In genomic region chr14:92848941-92849340, GRCh38 we compare ENCODE assay signal across 15 cellular contexts. TPM values are rescaled to one million over a fixed set of nuclear protein-coding genes. Genes with fewer than 3 reads are reported as not detected.
DNase-seq lines count a peak whose midpoint lies in the region; ATAC-seq and TF ChIP-seq lines count a peak whose summit lies in the region.
"Had no signal": no experiment of that assay in that cellular context is flagged by ENCODE, and none has a peak within 500 bp of the region (broad histone marks: within the 10 kb centered on the region; RNA-seq: fewer than 3 reads in every experiment).

No MANE protein-coding gene starts in this region.

- no peaks in the 10 kb centered on the region for H3K36me3 ChIP-seq in neural cell (ENCODE audit: insufficient read depth, low read length)
- H3K36me3 ChIP-seq in CD8-positive, alpha-beta T cell (ENCODE audit: insufficient read depth, low read length): no peaks in the 10 kb centered on the region

- no peaks in the 10 kb centered on the region for H3K9me3 ChIP-seq in neural cell (ENCODE audit: low read length)
- H3K9me3 ChIP-seq in CD8-positive, alpha-beta T cell (ENCODE audit: low read length): no peaks in the 10 kb centered on the region

- H3K4me1 ChIP-seq in CD8-positive, alpha-beta T cell (ENCODE audit: insufficient read depth, low read length): peaks cover 28% of the 10 kb centered on the region
- H3K4me1 ChIP-seq in foreskin keratinocyte: no peaks in the 10 kb centered on the region

- no peaks in the 10 kb centered on the region for H3K27me3 ChIP-seq in neural cell (ENCODE audit: insufficient read depth, low read depth, low read length)
- H3K27me3 ChIP-seq in CD8-positive, alpha-beta T cell (ENCODE audit: insufficient read depth, low read length): no peaks in the 10 kb centered on the region
- H3K27me3 ChIP-seq in foreskin keratinocyte: no peaks in the 10 kb centered on the region

- TF ChIP-seq RAD21 in neural cell (conservative IDR thresholded peaks at IDR 0.05): no peak

- H3K4me1 Mint-ChIP-seq in activated CD4-positive, alpha-beta T cell treated with anti-CD3 and anti-CD28 coated beads for 36 hours: peaks cover 27% of the 10 kb centered on the region
- H3K4me1 Mint-ChIP-seq in activated CD4-positive, alpha-beta T cell treated with anti-CD3 and anti-CD28 coated beads, Interleukin-2, amount 10 ng/mL, durations not matched to agents 7 days and 5 days: peaks cover 26% of the 10 kb centered on the region
- peaks cover 33% of the 10 kb centered on the region for H3K4me1 Mint-ChIP-seq in CD8-positive, alpha-beta T cell (ENCODE audit: low read depth)
- peaks cover 25 to 48% of the 10 kb centered on the region in 2 donors for H3K4me1 Mint-ChIP-seq in stimulated activated naive B cell treated with anti-CD40 and anti-IgM and Interleukin-4, amounts not matched to agents 10 μg/mL and 1 μg/mL and 100 μg/mL, for 72 hours

- no peak overlapping the region for H3K9ac ChIP-seq in neural cell (ENCODE audit: low read length)

- no peak for TF ChIP-seq EP300 in neural cell (conservative IDR thresholded peaks at IDR 0.05; ENCODE audit: poor library complexity, severe bottlenecking)

- H2AFZ ChIP-seq in neural cell (ENCODE audit: low read depth, low read length): no peak overlapping the region

- peaks cover 5% of the 10 kb centered on the region for H3K9me3 Mint-ChIP-seq in activated CD4-positive, alpha-beta T cell treated with anti-CD3 and anti-CD28 coated beads for 36 hours (ENCODE audit: low read depth)
- H3K9me3 Mint-ChIP-seq in activated CD4-positive, alpha-beta T cell treated with anti-CD3 and anti-CD28 coated beads, Interleukin-2, amount 10 ng/mL, durations not matched to agents 7 days and 5 days: no peaks in the 10 kb centered on the region
- H3K9me3 Mint-ChIP-seq in CD8-positive, alpha-beta T cell: no peaks in the 10 kb centered on the region
- H3K9me3 Mint-ChIP-seq in stimulated activated naive B cell treated with anti-CD40 and anti-IgM and Interleukin-4, amounts not matched to agents 10 μg/mL and 1 μg/mL and 100 μg/mL, for 72 hours: peaks cover 5 to 7% of the 10 kb centered on the region in 2 donors

- peaks cover under 1% of the 10 kb centered on the region for H3K27me3 Mint-ChIP-seq in activated CD4-positive, alpha-beta T cell treated with anti-CD3 and anti-CD28 coated beads for 36 hours
- peaks cover 4% of the 10 kb centered on the region for H3K27me3 Mint-ChIP-seq in activated CD4-positive, alpha-beta T cell treated with anti-CD3 and anti-CD28 coated beads, Interleukin-2, amount 10 ng/mL, durations not matched to agents 7 days and 5 days
- H3K27me3 Mint-ChIP-seq in CD8-positive, alpha-beta T cell (ENCODE audit: low read depth): no peaks in the 10 kb centered on the region
- H3K27me3 Mint-ChIP-seq in stimulated activated naive B cell treated with anti-CD40 and anti-IgM and Interleukin-4, amounts not matched to agents 10 μg/mL and 1 μg/mL and 100 μg/mL, for 72 hours: peaks cover 7 to 15% of the 10 kb centered on the region in 2 donors

- H3K4me3 ChIP-seq in neural cell (ENCODE audit: low read length): no peak overlapping the region
- H3K4me3 ChIP-seq in CD8-positive, alpha-beta T cell (ENCODE audit: low read depth, low read length): no peak overlapping the region

- H3K36me3 Mint-ChIP-seq in activated CD4-positive, alpha-beta T cell treated with anti-CD3 and anti-CD28 coated beads for 36 hours (ENCODE audit: low read depth): peaks cover 4% of the 10 kb centered on the region
- peaks cover 2% of the 10 kb centered on the region for H3K36me3 Mint-ChIP-seq in activated CD4-positive, alpha-beta T cell treated with anti-CD3 and anti-CD28 coated beads, Interleukin-2, amount 10 ng/mL, durations not matched to agents 7 days and 5 days (ENCODE audit: low read depth)
- H3K36me3 Mint-ChIP-seq in CD8-positive, alpha-beta T cell: no peaks in the 10 kb centered on the region
- H3K36me3 Mint-ChIP-seq in stimulated activated naive B cell treated with anti-CD40 and anti-IgM and Interleukin-4, amounts not matched to agents 10 μg/mL and 1 μg/mL and 100 μg/mL, for 72 hours: peaks cover 12 to 16% of the 10 kb centered on the region in 2 donors

- peaks cover 5% of the 10 kb centered on the region for H3F3A ChIP-seq in neural cell (ENCODE audit: insufficient read depth, low read length, poor library complexity, severe bottlenecking)

- CTCF ChIA-PET in activated CD4-positive, alpha-beta T cell treated with anti-CD3 and anti-CD28 coated beads for 36 hours (lab: Charles Lee): no interaction called here
- CTCF ChIA-PET in activated CD4-positive, alpha-beta T cell treated with anti-CD3 and anti-CD28 coated beads, Interleukin-2, amount 10 ng/mL, durations not matched to agents 7 days and 5 days (lab: Charles Lee): no interaction called here
- CTCF ChIA-PET in CD8-positive, alpha-beta T cell (lab: Charles Lee): interaction anchor here (1.3 kb wide), 1 partner anchor 13 kb away, joined by 3 read pairs; no protein-coding TSS in a partner anchor

- H3K4me3 Mint-ChIP-seq in activated CD4-positive, alpha-beta T cell treated with anti-CD3 and anti-CD28 coated beads for 36 hours: no peak overlapping the region
- H3K4me3 Mint-ChIP-seq in activated CD4-positive, alpha-beta T cell treated with anti-CD3 and anti-CD28 coated beads, Interleukin-2, amount 10 ng/mL, durations not matched to agents 7 days and 5 days: no peak overlapping the region
- no peak overlapping the region for H3K4me3 Mint-ChIP-seq in CD8-positive, alpha-beta T cell
- H3K4me3 Mint-ChIP-seq in stimulated activated naive B cell treated with anti-CD40 and anti-IgM and Interleukin-4, amounts not matched to agents 10 μg/mL and 1 μg/mL and 100 μg/mL, for 72 hours: no peak overlapping the region
- H3K4me3 Mint-ChIP-seq: T-helper 2 cell treated with Interferon-gamma antibody and Interleukin-4, amounts not matched to agents 5 μg/mL and 100 μg/mL, for 36 hours had no signal

- H3K27ac ChIP-seq in neural cell (ENCODE audit: low read length) (peak overlapping the region; percentile 57), foreskin keratinocyte (no peak overlapping the region)
- no peak overlapping the region for H3K27ac ChIP-seq in CD8-positive, alpha-beta T cell (ENCODE audit: low read depth, low read length)
- H3K27ac ChIP-seq: epithelial cell of prostate, RWPE1 had no signal

- no peaks in the 10 kb centered on the region for H3K79me2 ChIP-seq in neural cell (replicated peaks; ENCODE audit: insufficient read depth, low read length)

- H4K20me1 ChIP-seq in neural cell (ENCODE audit: insufficient read depth): no peaks in the 10 kb centered on the region

- no peak for DNase-seq in activated CD4-positive, alpha-beta T cell treated with anti-CD3 and anti-CD28 coated beads for 36 hours
- DNase-seq in activated CD4-positive, alpha-beta T cell treated with anti-CD3 and anti-CD28 coated beads, Interleukin-2, amount 10 ng/mL, durations not matched to agents 7 days and 5 days: no peak
- DNase-seq in NCI-H2029 treated with DMSO at 0.1 percent for 48 hours (lab: John Stamatoyannopoulos, UW): peak; percentile 40
- DNase-seq in RPMI8226: peak; percentile 8
- DNase-seq in CD8-positive, alpha-beta T cell: no peak
- no peak for DNase-seq in stimulated activated naive B cell treated with anti-CD40 and anti-IgM and Interleukin-4, amounts not matched to agents 10 μg/mL and 1 μg/mL and 100 μg/mL, for 72 hours
- no peak for DNase-seq in foreskin keratinocyte
- DNase-seq: ACHN; activated CD4-positive, alpha-beta T cell treated with anti-CD3 and anti-CD28 coated beads, Interleukin-2, amount 50 U/mL, for 48 hours; glutamatergic neuron; NCI-H2227 treated with DMSO at 0.1 percent for 48 hours had no signal

- ATAC-seq in activated CD4-positive, alpha-beta T cell treated with anti-CD3 and anti-CD28 coated beads for 36 hours: no peak
- no peak for ATAC-seq in CD8-positive, alpha-beta T cell
- ATAC-seq in stimulated activated naive B cell treated with anti-CD40 and anti-IgM and Interleukin-4, amounts not matched to agents 10 μg/mL and 1 μg/mL and 100 μg/mL, for 72 hours (replicated peaks): no peak
- no peak for ATAC-seq in foreskin keratinocyte

- TF ChIP-seq CTCF in neural cell (IDR thresholded peaks at IDR 0.05; ENCODE audit: poor library complexity, severe bottlenecking) (no peak), foreskin keratinocyte (conservative IDR thresholded peaks at IDR 0.05) (no peak)
- no peak for TF ChIP-seq CTCF in CD8-positive, alpha-beta T cell (IDR thresholded peaks at IDR 0.05)

- no peaks in the 10 kb centered on the region for H3K9me2 ChIP-seq in neural cell (ENCODE audit: insufficient read depth, low read length)

- H3K4me2 ChIP-seq in neural cell (ENCODE audit: low read length): no peak overlapping the region

- intact Hi-C loops in activated CD4-positive, alpha-beta T cell treated with anti-CD3 and anti-CD28 coated beads for 36 hours (cut with DNase I, micrococcal nuclease): no loop called here
- intact Hi-C loops in CD8-positive, alpha-beta T cell (cut with DNase I, micrococcal nuclease): no loop called here

- POLR2A ChIA-PET in activated CD4-positive, alpha-beta T cell treated with anti-CD3 and anti-CD28 coated beads for 36 hours (lab: Charles Lee): no interaction called here
- POLR2A ChIA-PET in activated CD4-positive, alpha-beta T cell treated with anti-CD3 and anti-CD28 coated beads, Interleukin-2, amount 10 ng/mL, durations not matched to agents 7 days and 5 days (lab: Charles Lee): no interaction called here
- POLR2A ChIA-PET in CD8-positive, alpha-beta T cell (lab: Charles Lee): no interaction called here

- peak overlapping the region; percentile 3 for H3K27ac Mint-ChIP-seq in activated CD4-positive, alpha-beta T cell treated with anti-CD3 and anti-CD28 coated beads for 36 hours
- no peak overlapping the region for H3K27ac Mint-ChIP-seq in activated CD4-positive, alpha-beta T cell treated with anti-CD3 and anti-CD28 coated beads, Interleukin-2, amount 10 ng/mL, durations not matched to agents 7 days and 5 days
- H3K27ac Mint-ChIP-seq in CD8-positive, alpha-beta T cell: no peak overlapping the region
- H3K27ac Mint-ChIP-seq in stimulated activated naive B cell treated with anti-CD40 and anti-IgM and Interleukin-4, amounts not matched to agents 10 μg/mL and 1 μg/mL and 100 μg/mL, for 72 hours: no peak overlapping the region
- H3K27ac Mint-ChIP-seq: T-helper 2 cell treated with Interferon-gamma antibody and Interleukin-4, amounts not matched to agents 5 μg/mL and 100 μg/mL, for 36 hours had no signal

TF ChIP-seq in neural cell, 6 proteins besides CTCF, POLR2A, EP300 and RAD21:
- TF ChIP-seq SMC3 (conservative IDR thresholded peaks at IDR 0.05; ENCODE audit: poor library complexity): no peak

RNA-seq across cellular contexts. Expression of gene GOLGA5, which starts 54.8 kb away (rescaled TPM):
- total RNA-seq in activated CD4-positive, alpha-beta T cell treated with anti-CD3 and anti-CD28 coated beads for 36 hours: 10 to 100 TPM; 20.3 to 23.5 TPM
- total RNA-seq in activated CD4-positive, alpha-beta T cell treated with anti-CD3 and anti-CD28 coated beads, Interleukin-2, amount 10 ng/mL, durations not matched to agents 7 days and 5 days: 10 to 100 TPM; 20.4 to 23.1 TPM
- 34.6 and 35.7 TPM in 2 replicates for polyA plus RNA-seq in neural cell
- 48.2 and 52.8 TPM in 2 replicates for polyA minus RNA-seq in neural cell
- total RNA-seq in CD8-positive, alpha-beta T cell: 1 to 10 TPM; 4.5 to 5.9 TPM
- total RNA-seq in foreskin keratinocyte: 36.7 and 38.1 TPM in 2 replicates
- 25.0 and 27.4 TPM in 2 replicates for polyA plus RNA-seq in foreskin keratinocyte

Comparison
In these comparisons a context has a peak if more than half of its experiments do, and no peak if none do; other contexts are left out.
1. DNase-seq: peak in NCI-H2029 treated with DMSO at 0.1 percent for 48 hours (single experiment) and RPMI8226 (single experiment); none in activated CD4-positive, alpha-beta T cell treated with anti-CD3 and anti-CD28 coated beads for 36 hours (single experiment), activated CD4-positive, alpha-beta T cell treated with anti-CD3 and anti-CD28 coated beads, Interleukin-2, amount 10 ng/mL, durations not matched to agents 7 days and 5 days (single experiment), CD8-positive, alpha-beta T cell (0 of 7), stimulated activated naive B cell treated with anti-CD40 and anti-IgM and Interleukin-4, amounts not matched to agents 10 μg/mL and 1 μg/mL and 100 μg/mL, for 72 hours (single experiment) and foreskin keratinocyte (0 of 2).